33 cellular contexts compared by ENCODE assay signal in genomic region chr4:4233610-4234009, GRCh38. TPM values are rescaled to one million over a fixed set of nuclear protein-coding genes. Genes with fewer than 3 reads are reported as not detected.
A peak's percentile ranks its signal among the peaks of the same experiment; 100 is the strongest.
DNase-seq lines count a peak whose midpoint lies in the region; ATAC-seq and TF ChIP-seq lines count a peak whose summit lies in the region.
"Had no signal": no experiment of that assay in that cellular context is flagged by ENCODE, and none has a peak within 500 bp of the region (broad histone marks: within the 10 kb centered on the region; RNA-seq: fewer than 3 reads in every experiment).

No MANE protein-coding gene starts in this region.

- CTCF ChIA-PET in HEK293 (lab: Yijun Ruan, JAX) = interaction anchor here (0.6 kb wide), 1 partner anchor 18 kb away, joined by 3 read pairs; no protein-coding TSS in a partner anchor
- CTCF ChIA-PET in PC-9 (lab: Charles Lee) = no interaction called here

- TF ChIP-seq CTCF in HEK293 (tag by site-specific recombination; IDR thresholded peaks at IDR 0.05) = no peak
- no peak for TF ChIP-seq CTCF in PC-9 (conservative IDR thresholded peaks at IDR 0.05)

- H3K36me3 ChIP-seq in HEK293 (ENCODE audit: control insufficient read depth in 2 of 2, insufficient read depth in 1 of 2, low read length in 2 of 2) (peaks cover 0 to 32% of the 10 kb centered on the region in 2 experiments; a peak in 2 of 3 replicates), PC-9 (ENCODE audit: low read depth) (no peaks in the 10 kb centered on the region)
- H3K36me3 ChIP-seq: BE2C had no signal

- H4K20me1 ChIP-seq in PC-9 (ENCODE audit: insufficient read depth) = no peaks in the 10 kb centered on the region
- H4K20me1 ChIP-seq: BLaER1; BLaER1 treated with 17β-estradiol and CSF1 and Interleukin-3, amounts not matched to agents 10 nM and 100 nM had no signal

- H3K9me3 ChIP-seq in HEK293 (ENCODE audit: control insufficient read depth, insufficient read depth, low read depth, low read length) (no peaks in the 10 kb centered on the region), PC-9 (ENCODE audit: insufficient read depth, low read depth) (no peaks in the 10 kb centered on the region)
- H3K9me3 ChIP-seq: A549, BE2C, Caco-2 had no signal

- intact Hi-C loops in PC-9 (cut with micrococcal nuclease; ENCODE audit: unreplicated experiment) = no loop called here

- H3F3A ChIP-seq in PC-9 (ENCODE audit: insufficient read depth, low read depth) = no peaks in the 10 kb centered on the region

- no peak for ATAC-seq in GM21515 (IDR thresholded peaks at IDR 0.05; ENCODE audit: unreplicated experiment)
- ATAC-seq in GM19351 (IDR thresholded peaks at IDR 0.05; ENCODE audit: unreplicated experiment) = no peak
- ATAC-seq: A549; CD8-positive, alpha-beta T cell had no signal

- DNase-seq in PC-9 = no peak
- DNase-seq: 8988T; ACHN; AML-193; BE2C; C1 segment of cervical spinal cord; Caco-2; Calu3; CD4-positive, alpha-beta memory T cell; CD4-positive, alpha-beta T cell; CD4-positive, CD25-positive, alpha-beta regulatory T cell; CD8-positive, alpha-beta memory T cell; CD8-positive, alpha-beta T cell; COR-L47; DMS 273 treated with DMSO at 0.1 percent for 48 hours; DMS153; DMS53; DMS79; DMS79 treated with DMSO at 0.1 percent for 48 hours; DND-41; EL had no signal

- no peak overlapping the region for H3K27ac ChIP-seq in HEK293 (ENCODE audit: extremely low read depth, low read depth, low read length)
- H3K27ac ChIP-seq in PC-9 = no peak overlapping the region
- H3K27ac ChIP-seq: 22Rv1; A549; BLaER1; BLaER1 treated with 17β-estradiol and CSF1 and Interleukin-3, amounts not matched to agents 10 nM and 100 nM; C4-2B had no signal

- no peaks in the 10 kb centered on the region for H3K9me2 ChIP-seq in PC-9 (ENCODE audit: insufficient read depth)

- 0 out of 2 replicates have a peak, but pooled peaks cover 6% of the 10 kb centered on the region for H3K27me3 ChIP-seq in PC-9 (ENCODE audit: insufficient read depth, low read depth)
- H3K27me3 ChIP-seq: BLaER1; BLaER1 treated with 17β-estradiol and CSF1 and Interleukin-3, amounts not matched to agents 10 nM and 100 nM had no signal

- POLR2A ChIA-PET in HEK293 (lab: Yijun Ruan, JAX) (no interaction called here), PC-9 (lab: Charles Lee; ENCODE audit: unreplicated experiment) (no interaction called here)

- H2AFZ ChIP-seq in PC-9 = no peak overlapping the region

- TSS peak; percentile 6 for BruUV-seq in PC-9 (replicated peaks; lab: Mats Ljungman, UMichigan)

- H3K4me1 ChIP-seq in HEK293 (ENCODE audit: control insufficient read depth, insufficient read depth, low read length) (no peaks in the 10 kb centered on the region), PC-9 (replicated peaks; ENCODE audit: insufficient read depth) (no peaks in the 10 kb centered on the region)
- H3K4me1 ChIP-seq: A549, BE2C, BLaER1, Caco-2 had no signal

- H3K4me3 ChIP-seq in HEK293 (ENCODE audit: low read depth, low read length) = no peak overlapping the region
- H3K4me3 ChIP-seq in PC-9 = no peak overlapping the region
- H3K4me3 ChIP-seq: A549; BLaER1; BLaER1 treated with 17β-estradiol and CSF1 and Interleukin-3, amounts not matched to agents 10 nM and 100 nM had no signal

- H3K79me2 ChIP-seq in PC-9 (ENCODE audit: low read depth) = no peaks in the 10 kb centered on the region

- no peak overlapping the region for H3K4me2 ChIP-seq in PC-9
- H3K4me2 ChIP-seq: A549; BLaER1; BLaER1 treated with 17β-estradiol and CSF1 and Interleukin-3, amounts not matched to agents 10 nM and 100 nM had no signal

TF ChIP-seq in HEK293, 187 proteins besides CTCF, POLR2A, EP300 and RAD21 (continues in another document):
- TF ChIP-seq ZNF292 (tag by site-specific recombination; IDR thresholded peaks at IDR 0.05; ENCODE audit: borderline replicate concordance, low read depth) = no peak
- TF ChIP-seq ZNF114 (tag by site-specific recombination; IDR thresholded peaks at IDR 0.05) = no peak
- TF ChIP-seq ZNF600 (tag by site-specific recombination; IDR thresholded peaks at IDR 0.05) = no peak
- no peak for TF ChIP-seq EGR2 (tag by site-specific recombination; IDR thresholded peaks at IDR 0.05; ENCODE audit: low read depth)
- TF ChIP-seq GFI1B (tag by site-specific recombination; IDR thresholded peaks at IDR 0.05) = no peak
- TF ChIP-seq ZNF664 (tag by site-specific recombination; IDR thresholded peaks at IDR 0.05) = no peak
- TF ChIP-seq ZNF239 (tag by site-specific recombination; IDR thresholded peaks at IDR 0.05) = no peak
- no peak for TF ChIP-seq ZNF311 (tag by site-specific recombination; IDR thresholded peaks at IDR 0.05; ENCODE audit: borderline replicate concordance)
- TF ChIP-seq, protein P1, sequence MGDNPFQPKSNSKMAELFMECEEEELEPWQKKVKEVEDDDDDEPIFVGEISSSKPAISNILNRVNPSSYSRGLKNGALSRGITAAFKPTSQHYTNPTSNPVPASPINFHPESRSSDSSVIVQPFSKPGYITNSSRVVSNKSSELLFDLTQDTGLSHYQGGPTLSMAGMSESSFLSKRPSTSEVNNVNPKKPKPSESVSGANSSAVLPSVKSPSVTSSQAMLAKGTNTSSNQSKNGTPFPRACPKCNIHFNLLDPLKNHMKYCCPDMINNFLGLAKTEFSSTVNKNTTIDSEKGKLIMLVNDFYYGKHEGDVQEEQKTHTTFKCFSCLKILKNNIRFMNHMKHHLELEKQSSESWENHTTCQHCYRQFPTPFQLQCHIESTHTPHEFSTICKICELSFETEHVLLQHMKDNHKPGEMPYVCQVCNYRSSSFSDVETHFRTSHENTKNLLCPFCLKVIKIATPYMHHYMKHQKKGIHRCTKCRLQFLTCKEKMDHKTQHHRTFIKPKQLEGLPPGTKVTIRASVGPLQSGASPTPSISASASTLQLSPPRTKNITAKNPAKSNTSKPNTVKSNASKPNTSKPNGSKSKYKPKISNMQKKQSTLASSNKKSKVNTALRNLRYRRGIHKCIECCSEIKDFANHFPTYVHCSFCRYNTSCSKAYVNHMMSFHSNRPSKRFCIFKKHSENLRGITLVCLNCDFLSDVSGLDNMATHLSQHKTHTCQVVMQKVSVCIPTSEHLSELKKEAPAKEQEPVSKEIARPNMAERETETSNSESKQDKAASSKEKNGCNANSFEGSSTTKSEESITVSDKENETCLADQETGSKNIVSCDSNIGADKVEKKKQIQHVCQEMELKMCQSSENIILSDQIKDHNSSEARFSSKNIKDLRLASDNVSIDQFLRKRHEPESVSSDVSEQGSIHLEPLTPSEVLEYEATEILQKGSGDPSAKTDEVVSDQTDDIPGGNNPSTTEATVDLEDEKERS (tag by site-specific recombination; IDR thresholded peaks at IDR 0.05) = 0 out of 2 replicates have a peak, but pooled peaks have one; percentile 20
- no peak for TF ChIP-seq ZNF10 (tag by site-specific recombination; IDR thresholded peaks at IDR 0.05)
- no peak for TF ChIP-seq ZNF777 (tag by site-specific recombination; IDR thresholded peaks at IDR 0.05; ENCODE audit: borderline replicate concordance)
- TF ChIP-seq ZNF148 (tag by site-specific recombination; IDR thresholded peaks at IDR 0.05; ENCODE audit: borderline replicate concordance) = no peak
- TF ChIP-seq ELK4 (IDR thresholded peaks at IDR 0.05; ENCODE audit: borderline replicate concordance, low read depth, low read length) = no peak
- TF ChIP-seq, protein P2, sequence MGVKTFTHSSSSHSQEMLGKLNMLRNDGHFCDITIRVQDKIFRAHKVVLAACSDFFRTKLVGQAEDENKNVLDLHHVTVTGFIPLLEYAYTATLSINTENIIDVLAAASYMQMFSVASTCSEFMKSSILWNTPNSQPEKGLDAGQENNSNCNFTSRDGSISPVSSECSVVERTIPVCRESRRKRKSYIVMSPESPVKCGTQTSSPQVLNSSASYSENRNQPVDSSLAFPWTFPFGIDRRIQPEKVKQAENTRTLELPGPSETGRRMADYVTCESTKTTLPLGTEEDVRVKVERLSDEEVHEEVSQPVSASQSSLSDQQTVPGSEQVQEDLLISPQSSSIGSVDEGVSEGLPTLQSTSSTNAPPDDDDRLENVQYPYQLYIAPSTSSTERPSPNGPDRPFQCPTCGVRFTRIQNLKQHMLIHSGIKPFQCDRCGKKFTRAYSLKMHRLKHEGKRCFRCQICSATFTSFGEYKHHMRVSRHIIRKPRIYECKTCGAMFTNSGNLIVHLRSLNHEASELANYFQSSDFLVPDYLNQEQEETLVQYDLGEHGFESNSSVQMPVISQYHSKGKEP (tag by site-specific recombination; IDR thresholded peaks at IDR 0.05) = no peak
- TF ChIP-seq SETDB1 (IDR thresholded peaks at IDR 0.05; ENCODE audit: insufficient read length, low read length) = peak; percentile 94
- no peak for TF ChIP-seq MEIS1 (CRISPR knock-in tag; IDR thresholded peaks at IDR 0.05; ENCODE audit: borderline replicate concordance)
- TF ChIP-seq SP7 (tag by site-specific recombination; IDR thresholded peaks at IDR 0.05) = no peak

RNA-seq across cellular contexts. Expression of gene OTOP1, which starts 6.9 kb away (rescaled TPM):
- not detected in 2 replicates for total RNA-seq in PC-9 (2021)
- total RNA-seq: A172; A673; B cell; Caco-2; Calu3; CD4-positive, alpha-beta memory T cell; CD4-positive, alpha-beta T cell; CD4-positive, CD25-positive, alpha-beta regulatory T cell; CD8-positive, alpha-beta memory T cell; CD8-positive, alpha-beta T cell; Daoy had no signal

RNA-seq across cellular contexts. Expression of gene TMEM128, which starts 14.4 kb away (rescaled TPM):
- 18.1 and 21.4 TPM in 2 replicates for total RNA-seq in PC-9 (2021)

RNA-seq across cellular contexts. Expression of gene LYAR, which starts 56.3 kb away (rescaled TPM):
- 10.2 and 15.7 TPM in 2 replicates for total RNA-seq in PC-9 (2021)

RNA-seq across cellular contexts. Expression of gene ZBTB49, which starts 56.4 kb away (rescaled TPM):
- 4.6 and 5.3 TPM in 2 replicates for total RNA-seq in PC-9 (2021)
